In genomic region chr7:17863815-17864159, GRCh38 we compare ENCODE assay signal across 3 cellular contexts.
TF ChIP-seq lines count a peak whose summit lies in the region.

No MANE protein-coding gene starts in this region.

TF ChIP-seq in GM23338, 12 proteins besides CTCF, POLR2A, EP300 and RAD21 (continued from another document and continues in another):
- TF ChIP-seq, protein P1, sequence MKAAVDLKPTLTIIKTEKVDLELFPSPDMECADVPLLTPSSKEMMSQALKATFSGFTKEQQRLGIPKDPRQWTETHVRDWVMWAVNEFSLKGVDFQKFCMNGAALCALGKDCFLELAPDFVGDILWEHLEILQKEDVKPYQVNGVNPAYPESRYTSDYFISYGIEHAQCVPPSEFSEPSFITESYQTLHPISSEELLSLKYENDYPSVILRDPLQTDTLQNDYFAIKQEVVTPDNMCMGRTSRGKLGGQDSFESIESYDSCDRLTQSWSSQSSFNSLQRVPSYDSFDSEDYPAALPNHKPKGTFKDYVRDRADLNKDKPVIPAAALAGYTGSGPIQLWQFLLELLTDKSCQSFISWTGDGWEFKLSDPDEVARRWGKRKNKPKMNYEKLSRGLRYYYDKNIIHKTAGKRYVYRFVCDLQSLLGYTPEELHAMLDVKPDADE (IDR thresholded peaks at IDR 0.05): no peak
- TF ChIP-seq POLR2AphosphoS5 (IDR thresholded peaks at IDR 0.05; ENCODE audit: low read depth) (no peak), JUNB (IDR thresholded peaks at IDR 0.05; ENCODE audit: unreplicated experiment) (no peak), CREB1 (CRISPR knock-in tag; IDR thresholded peaks at IDR 0.05; ENCODE audit: low read depth) (no peak)
- TF ChIP-seq, protein P2, sequence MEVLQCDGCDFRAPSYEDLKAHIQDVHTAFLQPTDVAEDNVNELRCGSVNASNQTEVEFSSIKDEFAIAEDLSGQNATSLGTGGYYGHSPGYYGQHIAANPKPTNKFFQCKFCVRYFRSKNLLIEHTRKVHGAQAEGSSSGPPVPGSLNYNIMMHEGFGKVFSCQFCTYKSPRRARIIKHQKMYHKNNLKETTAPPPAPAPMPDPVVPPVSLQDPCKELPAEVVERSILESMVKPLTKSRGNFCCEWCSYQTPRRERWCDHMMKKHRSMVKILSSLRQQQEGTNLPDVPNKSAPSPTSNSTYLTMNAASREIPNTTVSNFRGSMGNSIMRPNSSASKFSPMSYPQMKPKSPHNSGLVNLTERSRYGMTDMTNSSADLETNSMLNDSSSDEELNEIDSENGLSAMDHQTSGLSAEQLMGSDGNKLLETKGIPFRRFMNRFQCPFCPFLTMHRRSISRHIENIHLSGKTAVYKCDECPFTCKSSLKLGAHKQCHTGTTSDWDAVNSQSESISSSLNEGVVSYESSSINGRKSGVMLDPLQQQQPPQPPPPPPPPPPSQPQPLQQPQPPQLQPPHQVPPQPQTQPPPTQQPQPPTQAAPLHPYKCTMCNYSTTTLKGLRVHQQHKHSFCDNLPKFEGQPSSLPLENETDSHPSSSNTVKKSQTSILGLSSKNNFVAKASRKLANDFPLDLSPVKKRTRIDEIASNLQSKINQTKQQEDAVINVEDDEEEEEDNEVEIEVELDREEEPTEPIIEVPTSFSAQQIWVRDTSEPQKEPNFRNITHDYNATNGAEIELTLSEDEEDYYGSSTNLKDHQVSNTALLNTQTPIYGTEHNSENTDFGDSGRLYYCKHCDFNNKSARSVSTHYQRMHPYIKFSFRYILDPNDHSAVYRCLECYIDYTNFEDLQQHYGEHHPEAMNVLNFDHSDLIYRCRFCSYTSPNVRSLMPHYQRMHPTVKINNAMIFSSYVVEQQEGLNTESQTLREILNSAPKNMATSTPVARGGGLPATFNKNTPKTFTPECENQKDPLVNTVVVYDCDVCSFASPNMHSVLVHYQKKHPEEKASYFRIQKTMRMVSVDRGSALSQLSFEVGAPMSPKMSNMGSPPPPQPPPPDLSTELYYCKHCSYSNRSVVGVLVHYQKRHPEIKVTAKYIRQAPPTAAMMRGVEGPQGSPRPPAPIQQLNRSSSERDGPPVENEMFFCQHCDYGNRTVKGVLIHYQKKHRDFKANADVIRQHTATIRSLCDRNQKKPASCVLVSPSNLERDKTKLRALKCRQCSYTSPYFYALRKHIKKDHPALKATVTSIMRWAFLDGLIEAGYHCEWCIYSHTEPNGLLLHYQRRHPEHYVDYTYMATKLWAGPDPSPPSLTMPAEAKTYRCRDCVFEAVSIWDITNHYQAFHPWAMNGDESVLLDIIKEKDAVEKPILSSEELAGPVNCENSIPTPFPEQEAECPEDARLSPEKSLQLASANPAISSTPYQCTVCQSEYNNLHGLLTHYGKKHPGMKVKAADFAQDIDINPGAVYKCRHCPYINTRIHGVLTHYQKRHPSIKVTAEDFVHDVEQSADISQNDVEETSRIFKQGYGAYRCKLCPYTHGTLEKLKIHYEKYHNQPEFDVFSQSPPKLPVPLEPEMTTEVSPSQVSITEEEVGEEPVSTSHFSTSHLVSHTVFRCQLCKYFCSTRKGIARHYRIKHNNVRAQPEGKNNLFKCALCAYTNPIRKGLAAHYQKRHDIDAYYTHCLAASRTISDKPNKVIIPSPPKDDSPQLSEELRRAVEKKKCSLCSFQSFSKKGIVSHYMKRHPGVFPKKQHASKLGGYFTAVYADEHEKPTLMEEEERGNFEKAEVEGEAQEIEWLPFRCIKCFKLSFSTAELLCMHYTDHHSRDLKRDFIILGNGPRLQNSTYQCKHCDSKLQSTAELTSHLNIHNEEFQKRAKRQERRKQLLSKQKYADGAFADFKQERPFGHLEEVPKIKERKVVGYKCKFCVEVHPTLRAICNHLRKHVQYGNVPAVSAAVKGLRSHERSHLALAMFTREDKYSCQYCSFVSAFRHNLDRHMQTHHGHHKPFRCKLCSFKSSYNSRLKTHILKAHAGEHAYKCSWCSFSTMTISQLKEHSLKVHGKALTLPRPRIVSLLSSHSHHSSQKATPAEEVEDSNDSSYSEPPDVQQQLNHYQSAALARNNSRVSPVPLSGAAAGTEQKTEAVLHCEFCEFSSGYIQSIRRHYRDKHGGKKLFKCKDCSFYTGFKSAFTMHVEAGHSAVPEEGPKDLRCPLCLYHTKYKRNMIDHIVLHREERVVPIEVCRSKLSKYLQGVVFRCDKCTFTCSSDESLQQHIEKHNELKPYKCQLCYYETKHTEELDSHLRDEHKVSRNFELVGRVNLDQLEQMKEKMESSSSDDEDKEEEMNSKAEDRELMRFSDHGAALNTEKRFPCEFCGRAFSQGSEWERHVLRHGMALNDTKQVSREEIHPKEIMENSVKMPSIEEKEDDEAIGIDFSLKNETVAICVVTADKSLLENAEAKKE (CRISPR knock-in tag; IDR thresholded peaks at IDR 0.05): no peak

TF ChIP-seq in WTC11, 78 proteins besides CTCF, POLR2A, EP300 and RAD21 (continues in another document):
- TF ChIP-seq, protein P3, sequence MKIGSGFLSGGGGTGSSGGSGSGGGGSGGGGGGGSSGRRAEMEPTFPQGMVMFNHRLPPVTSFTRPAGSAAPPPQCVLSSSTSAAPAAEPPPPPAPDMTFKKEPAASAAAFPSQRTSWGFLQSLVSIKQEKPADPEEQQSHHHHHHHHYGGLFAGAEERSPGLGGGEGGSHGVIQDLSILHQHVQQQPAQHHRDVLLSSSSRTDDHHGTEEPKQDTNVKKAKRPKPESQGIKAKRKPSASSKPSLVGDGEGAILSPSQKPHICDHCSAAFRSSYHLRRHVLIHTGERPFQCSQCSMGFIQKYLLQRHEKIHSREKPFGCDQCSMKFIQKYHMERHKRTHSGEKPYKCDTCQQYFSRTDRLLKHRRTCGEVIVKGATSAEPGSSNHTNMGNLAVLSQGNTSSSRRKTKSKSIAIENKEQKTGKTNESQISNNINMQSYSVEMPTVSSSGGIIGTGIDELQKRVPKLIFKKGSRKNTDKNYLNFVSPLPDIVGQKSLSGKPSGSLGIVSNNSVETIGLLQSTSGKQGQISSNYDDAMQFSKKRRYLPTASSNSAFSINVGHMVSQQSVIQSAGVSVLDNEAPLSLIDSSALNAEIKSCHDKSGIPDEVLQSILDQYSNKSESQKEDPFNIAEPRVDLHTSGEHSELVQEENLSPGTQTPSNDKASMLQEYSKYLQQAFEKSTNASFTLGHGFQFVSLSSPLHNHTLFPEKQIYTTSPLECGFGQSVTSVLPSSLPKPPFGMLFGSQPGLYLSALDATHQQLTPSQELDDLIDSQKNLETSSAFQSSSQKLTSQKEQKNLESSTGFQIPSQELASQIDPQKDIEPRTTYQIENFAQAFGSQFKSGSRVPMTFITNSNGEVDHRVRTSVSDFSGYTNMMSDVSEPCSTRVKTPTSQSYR (CRISPR knock-in tag; IDR thresholded peaks at IDR 0.05): no peak
- TF ChIP-seq ZNF396 (CRISPR knock-in tag; IDR thresholded peaks at IDR 0.05; ENCODE audit: borderline replicate concordance) (no peak), CREB1 (CRISPR knock-in tag; IDR thresholded peaks at IDR 0.05) (no peak), E2F1 (CRISPR knock-in tag; IDR thresholded peaks at IDR 0.05) (no peak), STAT6 (CRISPR knock-in tag; conservative IDR thresholded peaks at IDR 0.05; ENCODE audit: low read depth) (no peak), ZNF416 (CRISPR knock-in tag; IDR thresholded peaks at IDR 0.05) (no peak), GRHL2 (CRISPR knock-in tag; IDR thresholded peaks at IDR 0.05; ENCODE audit: insufficient replicate concordance, severe bottlenecking) (no peak), SMAD3 (CRISPR knock-in tag; IDR thresholded peaks at IDR 0.05; ENCODE audit: borderline replicate concordance) (no peak)
- TF ChIP-seq, protein P4, sequence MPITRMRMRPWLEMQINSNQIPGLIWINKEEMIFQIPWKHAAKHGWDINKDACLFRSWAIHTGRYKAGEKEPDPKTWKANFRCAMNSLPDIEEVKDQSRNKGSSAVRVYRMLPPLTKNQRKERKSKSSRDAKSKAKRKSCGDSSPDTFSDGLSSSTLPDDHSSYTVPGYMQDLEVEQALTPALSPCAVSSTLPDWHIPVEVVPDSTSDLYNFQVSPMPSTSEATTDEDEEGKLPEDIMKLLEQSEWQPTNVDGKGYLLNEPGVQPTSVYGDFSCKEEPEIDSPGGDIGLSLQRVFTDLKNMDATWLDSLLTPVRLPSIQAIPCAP (CRISPR knock-in tag; IDR thresholded peaks at IDR 0.05): no peak

TF ChIP-seq in K562, 482 proteins besides CTCF, POLR2A, EP300 and RAD21 (continued from another document):
- TF ChIP-seq STAT6 (CRISPR knock-in tag; IDR thresholded peaks at IDR 0.05): no peak
- no peak for TF ChIP-seq RHOXF2B (CRISPR knock-in tag; conservative IDR thresholded peaks at IDR 0.05)
- TF ChIP-seq, protein P5, sequence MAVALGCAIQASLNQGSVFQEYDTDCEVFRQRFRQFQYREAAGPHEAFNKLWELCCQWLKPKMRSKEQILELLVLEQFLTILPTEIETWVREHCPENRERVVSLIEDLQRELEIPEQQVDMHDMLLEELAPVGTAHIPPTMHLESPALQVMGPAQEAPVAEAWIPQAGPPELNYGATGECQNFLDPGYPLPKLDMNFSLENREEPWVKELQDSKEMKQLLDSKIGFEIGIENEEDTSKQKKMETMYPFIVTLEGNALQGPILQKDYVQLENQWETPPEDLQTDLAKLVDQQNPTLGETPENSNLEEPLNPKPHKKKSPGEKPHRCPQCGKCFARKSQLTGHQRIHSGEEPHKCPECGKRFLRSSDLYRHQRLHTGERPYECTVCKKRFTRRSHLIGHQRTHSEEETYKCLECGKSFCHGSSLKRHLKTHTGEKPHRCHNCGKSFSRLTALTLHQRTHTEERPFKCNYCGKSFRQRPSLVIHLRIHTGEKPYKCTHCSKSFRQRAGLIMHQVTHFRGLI (CRISPR knock-in tag; IDR thresholded peaks at IDR 0.05): no peak
- no peak for TF ChIP-seq BHLHE40 (IDR thresholded peaks at IDR 0.05; ENCODE audit: low read length)
- TF ChIP-seq U2AF2 (optimal IDR thresholded peaks at IDR 0.05; ENCODE audit: low read depth, low read length): no peak
- no peak for TF ChIP-seq POLR3G (IDR thresholded peaks at IDR 0.05; ENCODE audit: extremely low read depth, insufficient read length, insufficient replicate concordance)
- no peak for TF ChIP-seq IRF9 (tag; IDR thresholded peaks at IDR 0.05)
- no peak for TF ChIP-seq TBL1XR1 (IDR thresholded peaks at IDR 0.05; ENCODE audit: low read length in 2 of 2)
- TF ChIP-seq KLF16 (IDR thresholded peaks at IDR 0.05): no peak
- TF ChIP-seq EGR1 (conservative IDR thresholded peaks at IDR 0.05): no peak
